8 cellular contexts compared by ENCODE assay signal in genomic region chr14:52013984-52014600, GRCh38. TPM values are rescaled to one million over a fixed set of nuclear protein-coding genes. Genes with fewer than 3 reads are reported as not detected.
DNase-seq lines count a peak whose midpoint lies in the region; ATAC-seq and TF ChIP-seq lines count a peak whose summit lies in the region.
"Had no signal": no experiment of that assay in that cellular context is flagged by ENCODE, and none has a peak within 500 bp of the region (broad histone marks: within the 10 kb centered on the region; RNA-seq: fewer than 3 reads in every experiment).

No MANE protein-coding gene starts in this region.

- no peaks in the 10 kb centered on the region for H3K9me3 Mint-ChIP-seq in naive thymus-derived CD8-positive, alpha-beta T cell
- H3K9me3 Mint-ChIP-seq: T-helper 1 cell treated with Interleukin-12 subunit alpha and Interleukin-12 subunit beta and Interleukin-4 antibody, amounts not matched to agents 30 μg/mL and 1 μg/mL, for 36 hours had no signal

- H3F3A ChIP-seq in DOHH2 (ENCODE audit: control insufficient read depth, insufficient read depth), result 0 out of 2 replicates have a peak, but pooled peaks cover 11% of the 10 kb centered on the region

- H3K27me3 Mint-ChIP-seq in naive thymus-derived CD8-positive, alpha-beta T cell, result peaks cover 4 to 15% (median 9%) of the 10 kb centered on the region in 5 donors

- peak; percentile 71 for TF ChIP-seq CTCF in DOHH2 (IDR thresholded peaks at IDR 0.05; ENCODE audit: low read depth, low read length, poor library complexity, severe bottlenecking)

- POLR2A ChIA-PET in naive thymus-derived CD8-positive, alpha-beta T cell (lab: Charles Lee), result no interaction called here

- no peaks in the 10 kb centered on the region for H3K9me2 ChIP-seq in DOHH2 (replicated peaks; ENCODE audit: control insufficient read depth, low read length)

- no peak overlapping the region for H3K4me3 Mint-ChIP-seq in naive thymus-derived CD8-positive, alpha-beta T cell
- H3K4me3 Mint-ChIP-seq: T-helper 1 cell treated with Interleukin-12 subunit alpha and Interleukin-12 subunit beta and Interleukin-4 antibody, amounts not matched to agents 30 μg/mL and 1 μg/mL, for 36 hours had no signal

- peak in 8 of 61 donors; percentile 2 to 33 (median 20) for DNase-seq in caudate nucleus (lab: John Stamatoyannopoulos, UW)
- DNase-seq in naive thymus-derived CD8-positive, alpha-beta T cell, result no peak
- DNase-seq in DMS153 (lab: John Stamatoyannopoulos, UW), result no peak
- no peak for DNase-seq in KG1 (lab: John Stamatoyannopoulos, UW)
- no peak for DNase-seq in NCI-H1694 (lab: John Stamatoyannopoulos, UW)

- no peak overlapping the region for H3K4me3 ChIP-seq in DOHH2 (ENCODE audit: low read length)
- H3K4me3 ChIP-seq in HUES48 (ENCODE audit: low read depth, low read length), result no peak overlapping the region

- H3K36me3 ChIP-seq in DOHH2 (ENCODE audit: control insufficient read depth, low read length) (peaks cover 26% of the 10 kb centered on the region), HUES48 (ENCODE audit: control insufficient read depth, insufficient read depth, low read length) (peaks cover 30% of the 10 kb centered on the region)

- no peak overlapping the region for H3K9ac ChIP-seq in HUES48 (ENCODE audit: low read depth, low read length)

- no peaks in the 10 kb centered on the region for H3K9me3 ChIP-seq in DOHH2 (ENCODE audit: control insufficient read depth, insufficient read depth, low read length)
- no peaks in the 10 kb centered on the region for H3K9me3 ChIP-seq in HUES48 (ENCODE audit: control insufficient read depth, insufficient read depth, low read length)

- H3K4me1 ChIP-seq in DOHH2 (ENCODE audit: control insufficient read depth, low read length) (no peaks in the 10 kb centered on the region), HUES48 (ENCODE audit: control insufficient read depth, insufficient read depth, low read length) (peaks cover 15% of the 10 kb centered on the region)

- H3K4me2 ChIP-seq in DOHH2 (ENCODE audit: low read length), result no peak overlapping the region

- H4K20me1 ChIP-seq in DOHH2 (ENCODE audit: control insufficient read depth, insufficient read depth, low read depth, low read length), result no peaks in the 10 kb centered on the region

- ATAC-seq in naive thymus-derived CD8-positive, alpha-beta T cell, result peak; percentile 20 to 29

- H3K27me3 ChIP-seq in DOHH2 (ENCODE audit: control insufficient read depth, low read length), result peaks cover 4% of the 10 kb centered on the region; the same call in 1 of the 2 replicates
- H3K27me3 ChIP-seq in HUES48 (ENCODE audit: control insufficient read depth, insufficient read depth, low read length), result no peaks in the 10 kb centered on the region

- H3K27ac ChIP-seq in DOHH2 (ENCODE audit: low read depth, low read length) (no peak overlapping the region), HUES48 (ENCODE audit: low read depth, low read length) (peak overlapping the region; percentile 48), caudate nucleus (ENCODE audit: low read depth, low read length) (peak overlapping the region; percentile 91)

- no peaks in the 10 kb centered on the region for H3K79me2 ChIP-seq in DOHH2 (ENCODE audit: control insufficient read depth, low read length)

- peaks cover 3 to 8% (median 7%) of the 10 kb centered on the region in 4 donors for H3K4me1 Mint-ChIP-seq in naive thymus-derived CD8-positive, alpha-beta T cell

- peaks cover 0 to 28% (median 6%) of the 10 kb centered on the region in 3 donors for H3K36me3 Mint-ChIP-seq in naive thymus-derived CD8-positive, alpha-beta T cell

- H3K27ac Mint-ChIP-seq in naive thymus-derived CD8-positive, alpha-beta T cell, result peak overlapping the region in 2 of 10 donors; percentile 39 to 42
- H3K27ac Mint-ChIP-seq: T-helper 1 cell treated with Interleukin-12 subunit alpha and Interleukin-12 subunit beta and Interleukin-4 antibody, amounts not matched to agents 30 μg/mL and 1 μg/mL, for 36 hours had no signal

RNA-seq across cellular contexts. Expression of gene RTRAF, which starts 24.7 kb away (rescaled TPM):
- total RNA-seq in naive thymus-derived CD8-positive, alpha-beta T cell, result 100 to 1,000 TPM; 105 to 116 TPM
- 100 to 1,000 TPM; 166 to 231 (median 203) TPM for polyA plus RNA-seq in naive thymus-derived CD8-positive, alpha-beta T cell

RNA-seq across cellular contexts. Expression of gene NID2, which starts 54.8 kb away (rescaled TPM):
- total RNA-seq in naive thymus-derived CD8-positive, alpha-beta T cell, result not detected
- polyA plus RNA-seq in naive thymus-derived CD8-positive, alpha-beta T cell, result under 1 TPM; 0.22 to 0.98 (median 0.62) TPM
